In the genomic region with DNA sequence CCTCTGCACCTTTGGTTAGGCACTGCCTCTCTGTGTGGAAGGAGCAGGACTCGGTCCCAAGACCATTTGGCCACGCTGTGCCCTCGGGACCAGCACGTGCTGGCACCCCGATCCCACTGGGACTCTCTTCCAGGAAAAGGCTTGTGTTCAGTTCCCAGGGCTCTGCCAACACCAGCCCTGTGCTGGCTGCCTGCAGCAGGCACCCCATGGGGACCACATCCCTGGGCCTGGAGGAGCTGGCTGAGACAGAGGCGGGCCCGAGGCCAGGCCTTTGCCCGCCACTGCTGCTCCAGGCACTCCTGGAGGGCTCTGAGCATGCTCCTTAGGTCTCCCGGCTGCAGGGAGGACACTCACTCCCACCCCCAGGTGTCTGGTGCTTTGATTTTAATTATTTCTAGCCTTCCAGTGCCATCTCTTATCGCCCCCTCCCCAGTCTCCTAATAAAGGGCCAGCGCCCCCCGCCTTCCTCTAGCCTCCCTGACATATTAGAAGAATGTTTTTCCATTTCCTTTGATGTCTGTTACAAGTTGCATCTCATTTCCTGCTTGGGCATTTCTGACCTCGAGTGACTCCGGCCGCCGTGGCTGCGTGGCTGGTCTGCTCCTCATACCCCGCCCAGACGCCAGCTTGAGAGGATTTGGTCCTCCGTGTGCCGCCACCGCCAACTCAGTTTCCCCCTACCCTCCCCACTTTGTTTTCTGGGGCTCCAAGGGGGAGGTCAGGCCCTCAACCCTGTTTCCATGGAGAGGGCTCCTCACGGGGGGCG, we compare ENCODE assay signal across 23 cellular contexts. TPM values are rescaled to one million over a fixed set of nuclear protein-coding genes. Genes with fewer than 3 reads are reported as not detected.
DNase-seq lines count a peak whose midpoint lies in the region; ATAC-seq and TF ChIP-seq lines count a peak whose summit lies in the region.
"Had no signal": no experiment of that assay in that cellular context is flagged by ENCODE, and none has a peak within 500 bp of the region (broad histone marks: within the 10 kb centered on the region; RNA-seq: fewer than 3 reads in every experiment).

No MANE protein-coding gene starts in this region.

- intact Hi-C loops in dorsolateral prefrontal cortex (cut with DNase I) (no loop called here), sciatic nerve (cut with DNase I) (no loop called here), left colon (cut with DNase I, micrococcal nuclease) (no loop called here), posterior cingulate gyrus (cut with DNase I) (no loop called here)

- DNase-seq in H7 = peak; percentile 85
- DNase-seq in NCI-H446 treated with DMSO at 0.1 percent for 48 hours (lab: John Stamatoyannopoulos, UW) = peak; percentile 8
- DNase-seq in dorsolateral prefrontal cortex = no peak
- no peak for DNase-seq in sciatic nerve (ENCODE audit: low spot score)
- no peak for DNase-seq in left colon
- DNase-seq in posterior cingulate gyrus = no peak
- no peak for DNase-seq in 8988T
- DNase-seq: activated CD4-positive, alpha-beta T cell treated with anti-CD3 and anti-CD28 coated beads, Interleukin-2, amount 10 ng/mL, durations not matched to agents 7 days and 5 days; activated gamma-delta T cell; activated naive CD8-positive, alpha-beta T cell treated with anti-CD3 and anti-CD28 coated beads, Interleukin-2, amount 10 ng/mL, durations not matched to agents 7 days and 5 days; activated T-cell treated with anti-CD3 and anti-CD28 coated beads, Interleukin-2, amount 50 U/mL, for 24 hours; CD4-positive, alpha-beta T cell; dermis blood vessel endothelial cell; EL; GOT3; NCI-H1417; NCI-H2081 treated with DMSO at 0.1 percent for 48 hours; NCI-H82; ovary; spleen; stimulated activated CD4-positive, alpha-beta T cell treated with anti-CD3 and anti-CD28 coated beads, Interleukin-2, amount 100 ng/mL, for 48 hours had no signal

- H3K4me3 ChIP-seq in H7 (ENCODE audit: insufficient read depth, low read depth, low read length) (no peak overlapping the region), dorsolateral prefrontal cortex (no peak overlapping the region)
- H3K4me3 ChIP-seq: ascending aorta, ovary, SK-N-MC, spleen had no signal

- H3K27me3 ChIP-seq in H7 (ENCODE audit: control insufficient read depth, insufficient read depth, low read length) (peaks cover 41% of the 10 kb centered on the region), dorsolateral prefrontal cortex (peaks cover 0 to 57% (median 20%) of the 10 kb centered on the region in 45 donors)
- H3K27me3 ChIP-seq: ascending aorta, ovary had no signal

- H3K36me3 ChIP-seq in H7 (replicated peaks; ENCODE audit: control insufficient read depth, insufficient read depth, low read length) = no peaks in the 10 kb centered on the region
- H3K36me3 ChIP-seq: ovary, spleen had no signal

- ATAC-seq in sciatic nerve = peak; percentile 32
- ATAC-seq in left colon = no peak

- no peak for TF ChIP-seq CTCF in dorsolateral prefrontal cortex (IDR thresholded peaks at IDR 0.05 in 54 of 56, conservative IDR thresholded peaks at IDR 0.05 in 2 of 56; ENCODE audit: low read depth in 1 of 56, partially characterized antibody in 56 of 56)

- H3K27ac ChIP-seq in dorsolateral prefrontal cortex = peak overlapping the region in 43 of 59 donors; percentile 22 to 98 (median 92)
- H3K27ac ChIP-seq: ascending aorta, ovary, SK-N-MC had no signal

RNA-seq across cellular contexts. Expression of a gene that starts 14.4 kb away (rescaled TPM):
- 58.4 and 60.9 TPM in 2 replicates for total RNA-seq in H7 (2014; rRNA removed; shearing (Covaris generic))
- total RNA-seq in dorsolateral prefrontal cortex = 100 to 1,000 TPM in 8 of 120 experiments, 10 to 100 TPM in 112; 11.0 to 191 (median 44.8) TPM
- 186 TPM for total RNA-seq in sciatic nerve
- 10 to 100 TPM in 1 of 2 donors, 1 to 10 TPM in 1; 5.8 to 10.6 TPM for total RNA-seq in left colon

RNA-seq across cellular contexts. Expression of a gene that starts 58.1 kb away (rescaled TPM):
- total RNA-seq in H7 (2014; rRNA removed; shearing (Covaris generic)) = 5.1 and 13.1 TPM in 2 replicates
- total RNA-seq in dorsolateral prefrontal cortex (1 to 10 TPM in 104 of 120 experiments, under 1 TPM in 13, not detected in 3; 0.52 to 7.6 (median 2.4) TPM), sciatic nerve (7.5 TPM), left colon (10 to 100 TPM; 29.9 to 36.7 TPM)
- total RNA-seq: ascending aorta had no signal

Comparison
In these comparisons a context has a peak if more than half of its experiments do, and no peak if none do; other contexts are left out.
1. DNase-seq: peak in H7 (single experiment) and NCI-H446 treated with DMSO at 0.1 percent for 48 hours (single experiment); none in dorsolateral prefrontal cortex (0 of 10), sciatic nerve (single experiment), left colon (0 of 2), posterior cingulate gyrus (0 of 10) and 8988T (single experiment).